Comparison of ENCODE assay signal across 1 cellular context in genomic region chr9:121271368-121272351, GRCh38.
TF ChIP-seq lines count a peak whose summit lies in the region.

No MANE protein-coding gene starts in this region.

TF ChIP-seq in GM23338, 12 proteins besides CTCF, POLR2A, EP300 and RAD21 (continued from another document):
- TF ChIP-seq REST (IDR thresholded peaks at IDR 0.05; ENCODE audit: unreplicated experiment), result no peak
